23 cellular contexts compared by ENCODE assay signal in the genomic region with DNA sequence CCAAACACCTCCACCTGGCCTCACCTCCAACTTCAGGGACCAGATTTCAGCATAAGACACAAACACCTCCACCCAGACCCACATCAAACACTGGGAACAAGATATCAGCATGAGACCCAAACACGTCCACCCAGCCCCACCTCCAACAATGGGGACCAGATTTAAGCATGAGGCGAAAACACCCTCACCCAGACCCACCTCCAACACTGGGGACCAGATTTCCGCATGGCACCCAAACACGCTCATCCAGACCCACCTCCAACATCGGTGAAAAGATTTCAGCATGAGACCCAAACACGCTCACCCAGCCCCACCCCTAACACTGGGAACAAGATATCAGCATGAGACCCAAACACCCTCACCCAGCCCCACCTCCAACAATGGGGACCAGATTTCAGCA.
"Had no signal": no experiment of that assay in that cellular context is flagged by ENCODE, and none has a peak within 500 bp of the region (broad histone marks: within the 10 kb centered on the region; RNA-seq: fewer than 3 reads in every experiment).

No MANE protein-coding gene starts in this region.

- H3K9me3 ChIP-seq: SJCRH30 had no signal

- H3K27me3 ChIP-seq: SJCRH30 had no signal

- H3K4me1 ChIP-seq: SJCRH30 had no signal

- H3K36me3 ChIP-seq: MG63, SJCRH30 had no signal

- H3K4me3 ChIP-seq: MG63, SJCRH30 had no signal

- H3K27ac ChIP-seq: SJCRH30 had no signal

- DNase-seq: IMR-90, Karpas-422, KG1, MG63, NCI-H1092, NCI-H1105 treated with DMSO at 0.1 percent for 48 hours, NCI-H1417 treated with DMSO at 0.1 percent for 48 hours, NCI-H146, NCI-H1694 treated with DMSO at 0.1 percent for 48 hours, NCI-H1930, NCI-H2081, NCI-H2107, NCI-H226, NCI-H446, NCI-H510A, NCI-H524 treated with DMSO at 0.1 percent for 48 hours, NCI-H69, NCI-H774, RPMI8226, SHP77 treated with DMSO at 0.1 percent for 48 hours, SJCRH30 had no signal

- ATAC-seq: HepG2, SK-N-SH treated with all-trans-retinoic acid at 6 μM for 48 hours had no signal
